ENCODE assay signal across 1 cellular context in the genomic region with DNA sequence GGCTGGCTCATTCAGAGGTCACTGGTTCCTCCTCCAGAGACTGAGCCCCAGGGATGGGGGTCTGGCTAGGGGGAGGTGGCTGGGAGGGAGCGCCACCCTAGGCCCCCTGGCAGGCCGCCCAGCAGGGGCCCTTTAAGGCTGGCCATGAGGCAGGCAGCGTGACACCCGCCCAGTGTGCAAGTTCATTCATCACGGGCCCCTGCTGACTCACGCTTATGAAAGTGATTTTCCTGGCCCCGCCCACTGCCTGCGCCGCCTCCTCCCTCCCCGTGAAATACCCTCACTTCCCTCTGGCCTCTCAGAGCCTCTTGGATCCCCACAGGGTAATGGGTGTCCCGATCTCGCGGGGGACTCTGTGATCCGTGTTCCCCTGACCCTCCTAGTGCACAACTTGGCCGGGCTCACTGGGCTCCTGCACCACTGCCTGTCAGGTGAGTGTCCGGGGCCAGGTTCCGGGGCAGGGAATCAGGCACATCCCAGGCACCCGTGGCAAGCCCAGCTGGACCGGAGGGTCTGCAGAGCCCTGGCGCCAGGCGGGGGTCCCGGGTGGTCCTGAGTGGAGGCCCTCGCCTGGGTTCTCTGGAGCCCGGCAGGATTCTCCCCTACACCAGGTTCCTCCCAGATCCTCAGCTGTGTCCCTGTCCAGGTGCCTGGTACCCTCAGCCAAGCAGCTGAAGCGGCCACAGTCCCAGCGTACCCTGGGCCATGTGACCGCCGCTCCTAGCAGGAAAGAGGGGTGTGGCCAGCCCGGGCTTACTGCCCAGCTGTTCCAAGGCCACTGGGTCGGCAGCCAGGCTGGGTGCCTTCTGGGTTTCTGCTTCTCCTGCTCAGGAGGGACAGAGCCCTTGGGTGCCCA.
A peak's percentile ranks its signal among the peaks of the same experiment; 100 is the strongest.
TF ChIP-seq lines count a peak whose summit lies in the region.

A gene with protein sequence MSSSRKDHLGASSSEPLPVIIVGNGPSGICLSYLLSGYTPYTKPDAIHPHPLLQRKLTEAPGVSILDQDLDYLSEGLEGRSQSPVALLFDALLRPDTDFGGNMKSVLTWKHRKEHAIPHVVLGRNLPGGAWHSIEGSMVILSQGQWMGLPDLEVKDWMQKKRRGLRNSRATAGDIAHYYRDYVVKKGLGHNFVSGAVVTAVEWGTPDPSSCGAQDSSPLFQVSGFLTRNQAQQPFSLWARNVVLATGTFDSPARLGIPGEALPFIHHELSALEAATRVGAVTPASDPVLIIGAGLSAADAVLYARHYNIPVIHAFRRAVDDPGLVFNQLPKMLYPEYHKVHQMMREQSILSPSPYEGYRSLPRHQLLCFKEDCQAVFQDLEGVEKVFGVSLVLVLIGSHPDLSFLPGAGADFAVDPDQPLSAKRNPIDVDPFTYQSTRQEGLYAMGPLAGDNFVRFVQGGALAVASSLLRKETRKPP (plus strand): TSS at position 301 of the 856 bp plus-strand sequence. CDS start 4,432 bp downstream, outside the sequence.

TF ChIP-seq in HepG2, 621 proteins besides CTCF, POLR2A, EP300 and RAD21 (continued from another document):
- peak; percentile 56 for TF ChIP-seq YY1 (IDR thresholded peaks at IDR 0.05; ENCODE audit: insufficient read depth, insufficient replicate concordance, low read depth, low read length)
- TF ChIP-seq KMT2A (CRISPR knock-in tag; IDR thresholded peaks at IDR 0.05) = no peak
- no peak; the same call in none of the 2 replicates for TF ChIP-seq TOPORS (CRISPR knock-in tag; IDR thresholded peaks at IDR 0.05)
- TF ChIP-seq MZF1 (CRISPR knock-in tag; IDR thresholded peaks at IDR 0.05; ENCODE audit: borderline replicate concordance) = no peak; the same call in 1 of the 2 replicates
- no peak for TF ChIP-seq U2AF2 (IDR thresholded peaks at IDR 0.05; ENCODE audit: low read depth, low read length)
- TF ChIP-seq ZNF816 (CRISPR knock-in tag; IDR thresholded peaks at IDR 0.05; ENCODE audit: borderline replicate concordance) = no peak
- TF ChIP-seq SALL2 (CRISPR knock-in tag; IDR thresholded peaks at IDR 0.05) = peak; percentile 86
- peak; percentile 57 for TF ChIP-seq KAT8 (CRISPR knock-in tag; IDR thresholded peaks at IDR 0.05)
